Comparison of ENCODE assay signal across 32 cellular contexts in genomic region chr5:151357792-151358191, GRCh38. TPM values are rescaled to one million over a fixed set of nuclear protein-coding genes. Genes with fewer than 3 reads are reported as not detected.
DNase-seq lines count a peak whose midpoint lies in the region; ATAC-seq, FAIRE-seq and TF ChIP-seq lines count a peak whose summit lies in the region.
"Had no signal": no experiment of that assay in that cellular context is flagged by ENCODE, and none has a peak within 500 bp of the region (broad histone marks: within the 10 kb centered on the region; RNA-seq: fewer than 3 reads in every experiment).

No MANE protein-coding gene starts in this region.

- H4K20me1 ChIP-seq in H1 (replicated peaks in 1 of 2; ENCODE audit: control insufficient read depth in 1 of 2, insufficient read depth in 2 of 2, low read length in 2 of 2) = no peaks in the 10 kb centered on the region

- no peak overlapping the region for H2AK5ac ChIP-seq in H1 (ENCODE audit: low read depth, low read length)

- H2BK5ac ChIP-seq in H1 (ENCODE audit: low read depth, low read length) = no peak overlapping the region

- no peak overlapping the region for H3K9ac ChIP-seq in H1 (replicated peaks in 1 of 4; ENCODE audit: extremely low read depth in 1 of 4, low read depth in 3 of 4, low read length in 3 of 4)

- H3K27me3 ChIP-seq in H1 (replicated peaks in 1 of 4; ENCODE audit: control insufficient read depth in 3 of 4, extremely low read depth in 1 of 4, insufficient read depth in 3 of 4, low read length in 3 of 4) = no peaks in the 10 kb centered on the region
- H3K27me3 ChIP-seq: MG63 had no signal

- POLR2A ChIA-PET in H1 (lab: Charles Lee; ENCODE audit: partially characterized antibody) = interaction anchor here (1.5 kb wide), 1 partner anchor 9 kb away, joined by 4 read pairs; no protein-coding TSS in a partner anchor

- 0 out of 4 replicates have a peak, but pooled peaks cover 0 to 2% of the 10 kb centered on the region in 2 experiments for H3K9me3 ChIP-seq in H1 (ENCODE audit: insufficient read depth in 2 of 2, low read depth in 1 of 2, low read length in 1 of 2)

- H4K8ac ChIP-seq in H1 (ENCODE audit: extremely low read depth, insufficient read depth, low read length) = no peak overlapping the region

- no peak for TF ChIP-seq EP300 in H1 (IDR thresholded peaks at IDR 0.05; ENCODE audit: borderline replicate concordance in 1 of 2, low read depth in 2 of 2, low read length in 2 of 2)

- TF ChIP-seq RAD21 in H1 (IDR thresholded peaks at IDR 0.05 in 1 of 2, conservative IDR thresholded peaks at IDR 0.05 in 1 of 2; ENCODE audit: low read depth in 2 of 2, low read length in 2 of 2) = no peak

- H2BK12ac ChIP-seq in H1 (ENCODE audit: low read depth, low read length) = no peak overlapping the region

- CTCF ChIA-PET in H1 (lab: Charles Lee; ENCODE audit: partially characterized antibody) = interaction anchor here (0.8 to 4.0 kb wide), 5 partner anchors 9 to 301 kb away, joined by 3 to 18 read pairs (median 5); partner anchors contain the start of gene SLC36A2

- no peak overlapping the region for H2BK120ac ChIP-seq in H1 (replicated peaks; ENCODE audit: low read depth, low read length)

- peak; percentile 19 for DNase-seq in LHCN-M2 (ENCODE audit: low read depth)
- peak; percentile 92 for DNase-seq in NOMO-1 treated with DMSO at 0.1 percent for 48 hours (lab: John Stamatoyannopoulos, UW; ENCODE audit: unreplicated experiment)
- no peak for DNase-seq in H1 (ENCODE audit: low read depth in 1 of 2, low spot score in 2 of 2)
- DNase-seq in renal cortical epithelial cell (ENCODE audit: low read depth) = peak; percentile 77
- DNase-seq in RKO (ENCODE audit: low spot score) = no peak
- DNase-seq: activated CD4-positive, alpha-beta T cell treated with anti-CD3 and anti-CD28 coated beads for 36 hours; activated T-cell treated with anti-CD3 and anti-CD28 coated beads for 4 hours; aorta; endodermal cell; glutamatergic neuron; kidney; MG63; naive thymus-derived CD8-positive, alpha-beta T cell; NCI-H1694; NCI-H526; nucleus accumbens; stimulated activated naive CD4-positive, alpha-beta T cell treated with Interleukin-2 at 50 U/mL for 16 hours had no signal

- H2BK20ac ChIP-seq in H1 (ENCODE audit: low read length) = peak overlapping the region; percentile 6; the same call in 1 of the 2 replicates

- peak overlapping the region; percentile 81; the same call in 1 of the 2 replicates for H3K18ac ChIP-seq in H1 (ENCODE audit: extremely low read depth, low read length)

- peaks cover 0 to 14% (median 4%) of the 10 kb centered on the region in 4 experiments; a peak in 4 of 7 replicates for H3K4me1 ChIP-seq in H1 (replicated peaks in 1 of 4; ENCODE audit: control insufficient read depth in 3 of 4, insufficient read depth in 4 of 4, low read length in 3 of 4)

- 82% methylated on average over 2 of the region's 2 CpGs; no CpG with 5 or more reads in 1 of the 2 experiments for WGBS in H1 (ENCODE audit: extremely low coverage in 1 of 2, insufficient coverage in 1 of 2, insufficient read length in 1 of 2, insufficient replicate concordance in 2 of 2, low coverage in 1 of 2, low lambda C conversion rate in 2 of 2, missing lambda C conversion rate in 1 of 2), 2 experiments

- 0 out of 4 replicates have a peak overlapping the region, but pooled peaks of 1 of the 2 experiments have one; percentile 2 for H3K4me2 ChIP-seq in H1 (ENCODE audit: insufficient read depth in 1 of 2, low read depth in 2 of 2, low read length in 2 of 2)

- H4K5ac ChIP-seq in H1 (ENCODE audit: insufficient read length, low read depth, low read length) = no peak overlapping the region

- H3K36me3 ChIP-seq in H1 (ENCODE audit: control insufficient read depth in 2 of 4, insufficient read depth in 4 of 4, low read length in 3 of 4) = no peaks in the 10 kb centered on the region
- H3K36me3 ChIP-seq: MG63 had no signal

- no peak for TF ChIP-seq CTCF in H1 (IDR thresholded peaks at IDR 0.05; ENCODE audit: control extremely low read depth in 1 of 3, insufficient read depth in 1 of 3, low read depth in 1 of 3, low read length in 3 of 3)

- no peak for FAIRE-seq in H1 (lab: Jason Lieb, UNC)
- FAIRE-seq: D721Med, kidney had no signal

- H3K14ac ChIP-seq in H1 (ENCODE audit: insufficient read length) = no peak overlapping the region

- no peak overlapping the region for H2BK15ac ChIP-seq in H1 (ENCODE audit: low read length)

- TF ChIP-seq POLR2A in H1 (IDR thresholded peaks at IDR 0.05; ENCODE audit: control extremely low read depth in 1 of 2, low read depth in 2 of 2, low read length in 2 of 2) = no peak

- H3K4ac ChIP-seq in H1 (replicated peaks; ENCODE audit: insufficient read length, low read depth, low read length) = no peak overlapping the region

- no peak overlapping the region for H3K27ac ChIP-seq in H1 (ENCODE audit: low read depth, low read length)
- H3K27ac ChIP-seq: RWPE1 had no signal

- H4K91ac ChIP-seq in H1 (replicated peaks; ENCODE audit: insufficient read length, low read length) = no peak overlapping the region

- H3K79me2 ChIP-seq in H1 (ENCODE audit: control insufficient read depth in 1 of 2, insufficient read depth in 2 of 2, low read length in 2 of 2) = no peaks in the 10 kb centered on the region

- H3K23ac ChIP-seq in H1 (ENCODE audit: insufficient read length) = no peak overlapping the region

- H3K4me3 ChIP-seq in H1 (ENCODE audit: extremely low read depth in 1 of 4, insufficient read depth in 2 of 4, low read depth in 3 of 4, low read length in 4 of 4) = peak overlapping the region in 1 of 4 experiments; percentile 18; a peak in 1 of 8 replicates
- H3K4me3 ChIP-seq: MG63 had no signal

- no peak overlapping the region for H3K56ac ChIP-seq in H1 (replicated peaks; ENCODE audit: insufficient read length, low read depth, low read length)

- H3K79me1 ChIP-seq in H1 (ENCODE audit: low read depth, low read length) = no peaks in the 10 kb centered on the region

- no peak overlapping the region for H2AFZ ChIP-seq in H1 (ENCODE audit: low read length)

- H3K23me2 ChIP-seq in H1 (ENCODE audit: low read depth, low read length) = no peaks in the 10 kb centered on the region

- ATAC-seq in GM18517 (IDR thresholded peaks at IDR 0.05; ENCODE audit: unreplicated experiment) = no peak
- no peak for ATAC-seq in HG02623 (IDR thresholded peaks at IDR 0.05; ENCODE audit: unreplicated experiment)
- ATAC-seq: activated CD4-positive, alpha-beta T cell treated with anti-CD3 and anti-CD28 coated beads for 36 hours; naive thymus-derived CD8-positive, alpha-beta T cell; SK-N-SH treated with all-trans-retinoic acid at 6 μM for 48 hours had no signal

TF ChIP-seq in H1, 55 proteins besides CTCF, POLR2A, EP300 and RAD21 (continues in another document):
- TF ChIP-seq E2F6 (IDR thresholded peaks at IDR 0.05) (no peak), KDM5A (IDR thresholded peaks at IDR 0.05; ENCODE audit: low read length) (no peak), SAP30 (IDR thresholded peaks at IDR 0.05; ENCODE audit: insufficient read depth, insufficient replicate concordance, low read length) (no peak), KDM4A (IDR thresholded peaks at IDR 0.05; ENCODE audit: low read depth, low read length, severe bottlenecking) (no peak), RXRA (IDR thresholded peaks at IDR 0.05; ENCODE audit: insufficient read depth, low read depth, low read length) (no peak), CEBPB (IDR thresholded peaks at IDR 0.05; ENCODE audit: low read depth, low read length) (no peak), CBX5 (IDR thresholded peaks at IDR 0.05; ENCODE audit: low read depth, low read length) (no peak), BCL11A (IDR thresholded peaks at IDR 0.05; ENCODE audit: low read depth in 2 of 2, low read length in 2 of 2) (no peak), CHD1 (IDR thresholded peaks at IDR 0.05; ENCODE audit: low read depth, low read length) (no peak), SRF (IDR thresholded peaks at IDR 0.05; ENCODE audit: low read depth, low read length) (no peak), TCF12 (IDR thresholded peaks at IDR 0.05; ENCODE audit: low read depth, low read length) (no peak), YY1 (IDR thresholded peaks at IDR 0.05; ENCODE audit: low read depth, low read length) (no peak), BRCA1 (IDR thresholded peaks at IDR 0.05; ENCODE audit: low read depth, low read length) (no peak), JUND (IDR thresholded peaks at IDR 0.05; ENCODE audit: low read length) (no peak), KDM1A (IDR thresholded peaks at IDR 0.05; ENCODE audit: borderline replicate concordance, low read length) (no peak)

RNA-seq across cellular contexts. Expression of gene SLC36A2, which starts 10.4 kb away (rescaled TPM):
- total RNA-seq in LHCN-M2 (2014; rRNA removed) (not detected in 2 replicates), renal cortical epithelial cell (0.89 TPM in 1 of 2 replicates, not detected in the other)
- polyA plus RNA-seq in LHCN-M2 (2012) = not detected
- total RNA-seq in H1 (2021; fragmentation: NEBNext Ultra II Directional; extraction: Animal tissue kit (Norgen Biotek cat#: 25700)) = not detected in 2 replicates
- 0.24 and 0.30 TPM in 2 replicates for polyA plus RNA-seq in H1 (2011; rRNA removed)
- polyA plus RNA-seq in H1 (2011; cell fraction: cytosol; rRNA removed) = 0.17 TPM
- 0.19 TPM for polyA plus RNA-seq in H1 (2011; cell fraction: nucleus; rRNA removed)
- 0.16 to 0.28 TPM (median 0.17 TPM) in 3 of 4 replicates, not detected in the other for polyA plus RNA-seq in H1 (2012, experiment 1 of 2)
- polyA plus RNA-seq in H1 (2012, experiment 2 of 2) = 0.05 TPM
- not detected for polyA plus RNA-seq in H1 (2013, experiment 1 of 2)
- 0.04 TPM for polyA plus RNA-seq in H1 (2013, experiment 2 of 2)
- polyA minus RNA-seq in H1 (2011; rRNA and poly(A)+ RNA removed) = 0.51 and 0.60 TPM in 2 replicates
- polyA minus RNA-seq in H1 (2011; cell fraction: cytosol; rRNA and poly(A)+ RNA removed) = not detected
- polyA minus RNA-seq in H1 (2011; cell fraction: nucleus; rRNA and poly(A)+ RNA removed) = not detected
- total RNA-seq: activated CD4-positive, alpha-beta T cell treated with anti-CD3 and anti-CD28 coated beads for 36 hours; aorta; cardiac septum; Daoy; liver; mesothelial cell of epicardium; naive thymus-derived CD8-positive, alpha-beta T cell; pulmonary artery endothelial cell; T-helper 2 cell treated with Interferon-gamma antibody and Interleukin-4, amounts not matched to agents 100 ng/mL and 5 ng/mL, for 36 hours; temporal lobe; urinary bladder had no signal
- polyA plus RNA-seq: aorta; CD14-positive monocyte; IgD-negative memory B cell; liver; naive thymus-derived CD8-positive, alpha-beta T cell had no signal

RNA-seq across cellular contexts. Expression of gene SLC36A3, which starts 54.2 kb away (rescaled TPM):
- not detected in 2 replicates for total RNA-seq in LHCN-M2 (2014; rRNA removed)
- not detected for polyA plus RNA-seq in LHCN-M2 (2012)
- not detected in 2 replicates for total RNA-seq in H1 (2021; fragmentation: NEBNext Ultra II Directional; extraction: Animal tissue kit (Norgen Biotek cat#: 25700))
- polyA plus RNA-seq in H1 (2011; rRNA removed) = not detected in 2 replicates
- polyA plus RNA-seq in H1 (2011; cell fraction: cytosol; rRNA removed) = not detected
- not detected for polyA plus RNA-seq in H1 (2011; cell fraction: nucleus; rRNA removed)
- not detected in 4 replicates for polyA plus RNA-seq in H1 (2012, experiment 1 of 2)
- polyA plus RNA-seq in H1 (2012, experiment 2 of 2) = not detected
- polyA plus RNA-seq in H1 (2013, experiment 1 of 2) = not detected
- polyA plus RNA-seq in H1 (2013, experiment 2 of 2) = not detected
- not detected in 2 replicates for polyA minus RNA-seq in H1 (2011; rRNA and poly(A)+ RNA removed)
- not detected for polyA minus RNA-seq in H1 (2011; cell fraction: cytosol; rRNA and poly(A)+ RNA removed)
- polyA minus RNA-seq in H1 (2011; cell fraction: nucleus; rRNA and poly(A)+ RNA removed) = not detected
- total RNA-seq in renal cortical epithelial cell = not detected in 2 replicates
- total RNA-seq: activated CD4-positive, alpha-beta T cell treated with anti-CD3 and anti-CD28 coated beads for 36 hours; aorta; cardiac septum; Daoy; endodermal cell; kidney; liver; mesothelial cell of epicardium; naive thymus-derived CD8-positive, alpha-beta T cell; pulmonary artery endothelial cell; T-helper 2 cell treated with Interferon-gamma antibody and Interleukin-4, amounts not matched to agents 100 ng/mL and 5 ng/mL, for 36 hours; temporal lobe; urinary bladder had no signal
- polyA plus RNA-seq: aorta; CD14-positive monocyte; IgD-negative memory B cell; liver; naive thymus-derived CD8-positive, alpha-beta T cell; urinary bladder had no signal

Comparison
In these comparisons a context has a peak if more than half of its experiments do, and no peak if none do; other contexts are left out.
1. DNase-seq: peak in LHCN-M2 (single experiment), NOMO-1 treated with DMSO at 0.1 percent for 48 hours (single experiment) and renal cortical epithelial cell (single experiment); none in H1 (0 of 2) and RKO (single experiment).